In genomic region chr11:118144869-118145268, GRCh38 we compare ENCODE assay signal across 10 cellular contexts. TPM values are rescaled to one million over a fixed set of nuclear protein-coding genes. Genes with fewer than 3 reads are reported as not detected.
A peak's percentile ranks its signal among the peaks of the same experiment; 100 is the strongest.
DNase-seq lines count a peak whose midpoint lies in the region; ATAC-seq and TF ChIP-seq lines count a peak whose summit lies in the region.
"Had no signal": no experiment of that assay in that cellular context is flagged by ENCODE, and none has a peak within 500 bp of the region (broad histone marks: within the 10 kb centered on the region; RNA-seq: fewer than 3 reads in every experiment).

No MANE protein-coding gene starts in this region.

- no peak overlapping the region for H3K23ac ChIP-seq in IMR-90 (ENCODE audit: low read depth, low read length)

- no TSS peak for BruUV-seq in IMR-90 (replicated peaks; lab: Mats Ljungman, UMichigan)

- H2AFZ ChIP-seq in IMR-90 (replicated peaks; ENCODE audit: low read length, poor library complexity): peak overlapping the region; percentile 63

- peaks cover 0 to 9% (median 3%) of the 10 kb centered on the region in 3 donors for H3K4me1 Mint-ChIP-seq in CD8-positive, alpha-beta memory T cell

- no peak for TF ChIP-seq RAD21 in IMR-90 (IDR thresholded peaks at IDR 0.05; ENCODE audit: low read length)

- H2AK9ac ChIP-seq in IMR-90 (replicated peaks; ENCODE audit: low read depth, low read length, poor library complexity): no peak overlapping the region

- H2BK15ac ChIP-seq in IMR-90 (ENCODE audit: low read depth, low read length): no peak overlapping the region

- POLR2A ChIA-PET in CD8-positive, alpha-beta memory T cell (lab: Charles Lee): no interaction called here
- POLR2A ChIA-PET in IMR-90 (lab: Charles Lee; ENCODE audit: unreplicated experiment): no interaction called here

- H3K4me3 ChIP-seq in CD8-positive, alpha-beta memory T cell (ENCODE audit: low read length): no peak overlapping the region
- H3K4me3 ChIP-seq in IMR-90 (ENCODE audit: insufficient read depth, low read depth, low read length): no peak overlapping the region
- H3K4me3 ChIP-seq in coronary artery: peak overlapping the region; percentile 72

- TF ChIP-seq CTCF in IMR-90 (conservative IDR thresholded peaks at IDR 0.05; ENCODE audit: low read depth, low read length): no peak
- TF ChIP-seq CTCF in coronary artery (IDR thresholded peaks at IDR 0.05): no peak
- TF ChIP-seq CTCF in omental fat pad (IDR thresholded peaks at IDR 0.05): no peak

- H3K18ac ChIP-seq in IMR-90 (ENCODE audit: low read depth, low read length): no peak overlapping the region

- H3K27me3 Mint-ChIP-seq in CD8-positive, alpha-beta memory T cell: peaks cover 49 to 60% of the 10 kb centered on the region in 2 donors

- H2BK20ac ChIP-seq in IMR-90 (ENCODE audit: low read depth, low read length): no peak overlapping the region

- no peak overlapping the region for H3K56ac ChIP-seq in IMR-90 (ENCODE audit: extremely low read depth, insufficient read depth, low read length)

- no peaks in the 10 kb centered on the region for H3K4me1 ChIP-seq in CD8-positive, alpha-beta memory T cell (ENCODE audit: insufficient read depth, low read length)
- no peaks in the 10 kb centered on the region for H3K4me1 ChIP-seq in IMR-90 (ENCODE audit: control insufficient read depth, insufficient read depth, low read length)

- no peak overlapping the region for H4K8ac ChIP-seq in IMR-90 (ENCODE audit: low read depth in 2 of 2, low read length in 2 of 2)

- dilution Hi-C loops in IMR-90 (cut with HindIII; ENCODE audit: low sequenced_read_pairs, unreplicated experiment): no loop called here

- intact Hi-C loops in IMR-90 (cut with micrococcal nuclease): loop anchor here (1.0 to 5.0 kb wide), 5 partner anchors 26 to 422 kb away; partner anchors contain the start of gene IFT46

- H3K27me3 ChIP-seq in CD8-positive, alpha-beta memory T cell (ENCODE audit: insufficient read depth, low read length, poor library complexity, severe bottlenecking): peaks cover 29% of the 10 kb centered on the region
- H3K27me3 ChIP-seq in IMR-90 (ENCODE audit: control insufficient read depth, insufficient read depth, low read length): peaks cover 35% of the 10 kb centered on the region

- H2AK5ac ChIP-seq in IMR-90 (ENCODE audit: low read depth, low read length): no peak overlapping the region

- no peak overlapping the region for H3K27ac Mint-ChIP-seq in CD8-positive, alpha-beta memory T cell

- H3K79me1 ChIP-seq in IMR-90 (ENCODE audit: low read depth in 1 of 2, low read length in 2 of 2): no peaks in the 10 kb centered on the region

- CTCF ChIA-PET in CD8-positive, alpha-beta memory T cell (lab: Charles Lee): interaction anchor here (1.0 to 5.5 kb wide), 9 partner anchors 10 to 467 kb away, joined by 3 to 34 read pairs (median 6); partner anchors contain the start of gene IL10RA
- CTCF ChIA-PET in IMR-90 (lab: Yijun Ruan, JAX): interaction anchor here (1.5 kb wide), 1 partner anchor 27 kb away, joined by 4 read pairs; no protein-coding TSS in a partner anchor

- H3K9ac ChIP-seq in IMR-90 (ENCODE audit: low read depth, low read length): no peak overlapping the region

- H2BK120ac ChIP-seq in IMR-90 (ENCODE audit: low read depth, low read length): no peak overlapping the region

- no peaks in the 10 kb centered on the region for H3K36me3 ChIP-seq in CD8-positive, alpha-beta memory T cell (ENCODE audit: insufficient read depth, low read length)
- no peaks in the 10 kb centered on the region for H3K36me3 ChIP-seq in IMR-90 (ENCODE audit: control insufficient read depth, insufficient read depth, low read length)

- peak in 1 of 5 donors; percentile 38 for DNase-seq in CD8-positive, alpha-beta memory T cell
- DNase-seq in IMR-90 (no peak), coronary artery (ENCODE audit: low spot score) (no peak), omental fat pad (ENCODE audit: low spot score) (peak; percentile 15), D341Med (ENCODE audit: low spot score) (no peak)
- no peak for DNase-seq in activated effector memory CD4-positive, alpha-beta T cell treated with Interleukin-2 at 50 U/mL for 16 hours
- DNase-seq in NK-92 treated with Interleukin-12 subunit alpha and Interleukin-12 subunit beta, amount 100 ng/mL, for 24 hours (lab: John Stamatoyannopoulos, UW): no peak

- H3K14ac ChIP-seq in IMR-90 (replicated peaks; ENCODE audit: low read depth, low read length): no peak overlapping the region

- no peak overlapping the region for H3K4ac ChIP-seq in IMR-90 (ENCODE audit: low read depth, low read length)

- no CpG with 5 or more reads among the region's 13 CpGs for WGBS in IMR-90 (ENCODE audit: extremely low coverage in 2 of 2, insufficient read length in 1 of 2), 2 experiments

- H3K4me2 ChIP-seq in IMR-90 (ENCODE audit: low read depth, low read length): no peak overlapping the region

- H3K9me3 ChIP-seq in CD8-positive, alpha-beta memory T cell (ENCODE audit: low read length): no peaks in the 10 kb centered on the region
- H3K9me3 ChIP-seq in IMR-90 (ENCODE audit: control insufficient read depth, insufficient read depth, low read length): no peaks in the 10 kb centered on the region

- in situ Hi-C loops in IMR-90 (cut with MboI; ENCODE audit: low sequenced_read_pairs): loop anchor here (10.0 kb wide), 1 partner anchor 210 kb away; the partner anchor contains the start of gene UBE4A

- H4K20me1 ChIP-seq in IMR-90 (ENCODE audit: insufficient read depth, low read length): no peaks in the 10 kb centered on the region

- H3K4me3 Mint-ChIP-seq in CD8-positive, alpha-beta memory T cell: peak overlapping the region in 6 of 7 donors; percentile 15 to 87 (median 80)

- no peaks in the 10 kb centered on the region for H3K9me3 Mint-ChIP-seq in CD8-positive, alpha-beta memory T cell
- H3K9me3 Mint-ChIP-seq: stimulated activated naive B cell treated with anti-CD40 and anti-IgM and Interleukin-4, amounts not matched to agents 10 μg/mL and 1 μg/mL and 100 μg/mL, for 72 hours had no signal

- no peak overlapping the region for H3K27ac ChIP-seq in CD8-positive, alpha-beta memory T cell (ENCODE audit: low read depth, low read length)
- H3K27ac ChIP-seq in IMR-90 (ENCODE audit: insufficient read depth, low read length): no peak overlapping the region
- H3K27ac ChIP-seq in coronary artery: no peak overlapping the region

- no peak for TF ChIP-seq POLR2A in IMR-90 (IDR thresholded peaks at IDR 0.05; ENCODE audit: low read depth, low read length)

- no peaks in the 10 kb centered on the region for H3K36me3 Mint-ChIP-seq in CD8-positive, alpha-beta memory T cell
- H3K36me3 Mint-ChIP-seq: stimulated activated naive B cell treated with anti-CD40 and anti-IgM and Interleukin-4, amounts not matched to agents 10 μg/mL and 1 μg/mL and 100 μg/mL, for 72 hours had no signal

- H3K9me1 ChIP-seq in IMR-90 (ENCODE audit: insufficient read depth, low read length): no peaks in the 10 kb centered on the region

- no peak overlapping the region for H2BK5ac ChIP-seq in IMR-90 (ENCODE audit: low read depth, low read length, poor library complexity, severe bottlenecking)

- ATAC-seq in IMR-90 (ENCODE audit: low read depth) (no peak), omental fat pad (ENCODE audit: low FRiP score) (no peak)

- no peak overlapping the region for H4K5ac ChIP-seq in IMR-90 (ENCODE audit: low read depth, low read length)

- no peak overlapping the region for H4K91ac ChIP-seq in IMR-90 (ENCODE audit: insufficient read depth, low read depth, low read length)

TF ChIP-seq in IMR-90, 13 proteins besides CTCF, POLR2A, EP300 and RAD21:
- no peak for TF ChIP-seq ELK1 (IDR thresholded peaks at IDR 0.05; ENCODE audit: borderline replicate concordance, low read depth, low read length)

RNA-seq across cellular contexts. Expression of gene SCN4B, which starts 7.8 kb away (rescaled TPM):
- total RNA-seq in CD8-positive, alpha-beta memory T cell: under 1 TPM; 0.26 to 0.33 TPM
- not detected for polyA plus RNA-seq in CD8-positive, alpha-beta memory T cell
- total RNA-seq in IMR-90 (2012; rRNA removed) (under 0.01 and 0.18 TPM in 2 replicates), omental fat pad (10 to 100 TPM in 1 of 4 donors, 1 to 10 TPM in 3; 1.1 to 10.2 (median 2.0) TPM)
- polyA plus RNA-seq in IMR-90 (2012; rRNA removed): 0.33 and 0.44 TPM in 2 replicates
- polyA plus RNA-seq in IMR-90 (2012; cell fraction: cytosol; rRNA removed): 0.12 and 0.30 TPM in 2 replicates
- polyA plus RNA-seq in IMR-90 (2012; cell fraction: nucleus; rRNA removed; ENCODE audit: low replicate concordance): 0.59 and 0.63 TPM in 2 replicates

RNA-seq across cellular contexts. Expression of gene SCN2B, which starts 31.6 kb away (rescaled TPM):
- not detected for total RNA-seq in CD8-positive, alpha-beta memory T cell
- not detected for polyA plus RNA-seq in CD8-positive, alpha-beta memory T cell
- total RNA-seq in IMR-90 (2012; rRNA removed) (under 0.01 TPM in 2 replicates), omental fat pad (under 1 TPM in 2 of 4 donors, not detected in 2; 0.28 to 0.47 TPM)
- polyA plus RNA-seq in IMR-90 (2012; rRNA removed): 0.05 and 0.10 TPM in 2 replicates
- polyA plus RNA-seq in IMR-90 (2012; cell fraction: cytosol; rRNA removed): 0.04 TPM in 2 replicates
- 0.01 TPM in 2 replicates for polyA plus RNA-seq in IMR-90 (2012; cell fraction: nucleus; rRNA removed; ENCODE audit: low replicate concordance)
- total RNA-seq: left lobe of liver had no signal

RNA-seq across cellular contexts. Expression of gene SMIM35, which starts 58.1 kb away (rescaled TPM):
- total RNA-seq in CD8-positive, alpha-beta memory T cell: under 1 TPM; 0.40 to 0.63 TPM
- 2.4 TPM for polyA plus RNA-seq in CD8-positive, alpha-beta memory T cell
- not detected in 2 replicates for total RNA-seq in IMR-90 (2012; rRNA removed)
- polyA plus RNA-seq in IMR-90 (2012; rRNA removed): not detected in 2 replicates
- polyA plus RNA-seq in IMR-90 (2012; cell fraction: cytosol; rRNA removed): not detected in 2 replicates
- polyA plus RNA-seq in IMR-90 (2012; cell fraction: nucleus; rRNA removed; ENCODE audit: low replicate concordance): not detected in 2 replicates
- total RNA-seq in omental fat pad: under 1 TPM in 1 of 4 donors, not detected in 3; 0.47 TPM
- total RNA-seq: M059J had no signal
